In genomic region chr19:3047307-3048189, GRCh38 we compare ENCODE assay signal across 1 cellular context.
TF ChIP-seq lines count a peak whose summit lies in the region.

No MANE protein-coding gene starts in this region.

TF ChIP-seq in K562, 482 proteins besides CTCF, POLR2A, EP300 and RAD21 (continued from another document and continues in another):
- TF ChIP-seq, protein P1, sequence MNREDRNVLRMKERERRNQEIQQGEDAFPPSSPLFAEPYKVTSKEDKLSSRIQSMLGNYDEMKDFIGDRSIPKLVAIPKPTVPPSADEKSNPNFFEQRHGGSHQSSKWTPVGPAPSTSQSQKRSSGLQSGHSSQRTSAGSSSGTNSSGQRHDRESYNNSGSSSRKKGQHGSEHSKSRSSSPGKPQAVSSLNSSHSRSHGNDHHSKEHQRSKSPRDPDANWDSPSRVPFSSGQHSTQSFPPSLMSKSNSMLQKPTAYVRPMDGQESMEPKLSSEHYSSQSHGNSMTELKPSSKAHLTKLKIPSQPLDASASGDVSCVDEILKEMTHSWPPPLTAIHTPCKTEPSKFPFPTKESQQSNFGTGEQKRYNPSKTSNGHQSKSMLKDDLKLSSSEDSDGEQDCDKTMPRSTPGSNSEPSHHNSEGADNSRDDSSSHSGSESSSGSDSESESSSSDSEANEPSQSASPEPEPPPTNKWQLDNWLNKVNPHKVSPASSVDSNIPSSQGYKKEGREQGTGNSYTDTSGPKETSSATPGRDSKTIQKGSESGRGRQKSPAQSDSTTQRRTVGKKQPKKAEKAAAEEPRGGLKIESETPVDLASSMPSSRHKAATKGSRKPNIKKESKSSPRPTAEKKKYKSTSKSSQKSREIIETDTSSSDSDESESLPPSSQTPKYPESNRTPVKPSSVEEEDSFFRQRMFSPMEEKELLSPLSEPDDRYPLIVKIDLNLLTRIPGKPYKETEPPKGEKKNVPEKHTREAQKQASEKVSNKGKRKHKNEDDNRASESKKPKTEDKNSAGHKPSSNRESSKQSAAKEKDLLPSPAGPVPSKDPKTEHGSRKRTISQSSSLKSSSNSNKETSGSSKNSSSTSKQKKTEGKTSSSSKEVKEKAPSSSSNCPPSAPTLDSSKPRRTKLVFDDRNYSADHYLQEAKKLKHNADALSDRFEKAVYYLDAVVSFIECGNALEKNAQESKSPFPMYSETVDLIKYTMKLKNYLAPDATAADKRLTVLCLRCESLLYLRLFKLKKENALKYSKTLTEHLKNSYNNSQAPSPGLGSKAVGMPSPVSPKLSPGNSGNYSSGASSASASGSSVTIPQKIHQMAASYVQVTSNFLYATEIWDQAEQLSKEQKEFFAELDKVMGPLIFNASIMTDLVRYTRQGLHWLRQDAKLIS (CRISPR knock-in tag; IDR thresholded peaks at IDR 0.05) = no peak
- TF ChIP-seq ZNF830 (CRISPR knock-in tag; IDR thresholded peaks at IDR 0.05) (no peak), RFX1 (IDR thresholded peaks at IDR 0.05) (no peak), HMG20B (CRISPR knock-in tag; IDR thresholded peaks at IDR 0.05) (no peak), GATA2 (CRISPR knock-in tag; IDR thresholded peaks at IDR 0.05) (peak; percentile 77), CTBP1 (IDR thresholded peaks at IDR 0.05; ENCODE audit: borderline replicate concordance) (peak; percentile 29; the same call in 1 of the 2 replicates), NFRKB (IDR thresholded peaks at IDR 0.05; ENCODE audit: low read depth) (no peak), NCOA6 (IDR thresholded peaks at IDR 0.05) (no peak), TAL1 (IDR thresholded peaks at IDR 0.05) (peak; percentile 89), TCFL5 (CRISPR knock-in tag; conservative IDR thresholded peaks at IDR 0.05) (no peak), RBM39 (optimal IDR thresholded peaks at IDR 0.05; ENCODE audit: low read depth, low read length) (no peak), PTTG1 (tag; IDR thresholded peaks at IDR 0.05; ENCODE audit: low read depth) (no peak), YY1 (IDR thresholded peaks at IDR 0.05; ENCODE audit: borderline replicate concordance in 1 of 3, control insufficient read depth in 1 of 3, extremely low read depth in 1 of 3, insufficient read depth in 3 of 3, insufficient read length in 1 of 3, insufficient replicate concordance in 2 of 3, low read depth in 1 of 3, low read length in 2 of 3) (peak in 1 of 3 experiments; percentile 34), SRSF9 (IDR thresholded peaks at IDR 0.05; ENCODE audit: borderline replicate concordance, low read depth, low read length) (no peak), ELF1 (tag; IDR thresholded peaks at IDR 0.05) (no peak), TRIM24 (IDR thresholded peaks at IDR 0.05) (peak; percentile 51 to 79; a peak in 3 of 4 replicates), KLF16 (IDR thresholded peaks at IDR 0.05) (peak; percentile 72), BRF2 (IDR thresholded peaks at IDR 0.05; ENCODE audit: borderline replicate concordance, insufficient read depth, insufficient read length) (no peak), BRCA1 (IDR thresholded peaks at IDR 0.05) (no peak), BRCA1 (CRISPR knock-in tag; IDR thresholded peaks at IDR 0.05) (no peak), SIX5 (IDR thresholded peaks at IDR 0.05; ENCODE audit: borderline replicate concordance in 1 of 2, insufficient read depth in 1 of 2, low read depth in 1 of 2, low read length in 2 of 2) (no peak), DPF2 (IDR thresholded peaks at IDR 0.05) (peak; percentile 97), TAF15 (IDR thresholded peaks at IDR 0.05; ENCODE audit: low read depth, low read length) (no peak), NRF1 (conservative IDR thresholded peaks at IDR 0.05 in 1 of 2, IDR thresholded peaks at IDR 0.05 in 1 of 2) (peak; percentile 49 to 51; a peak in 2 of 4 replicates), NBN (IDR thresholded peaks at IDR 0.05; ENCODE audit: low read depth) (peak; percentile 93), POU5F1 (IDR thresholded peaks at IDR 0.05; ENCODE audit: borderline replicate concordance, low read depth, low read length, partially characterized antibody) (no peak), ATF4 (CRISPR knock-in tag; IDR thresholded peaks at IDR 0.05) (no peak), ZNF785 (CRISPR knock-in tag; IDR thresholded peaks at IDR 0.05) (no peak), ZNF133 (CRISPR knock-in tag; IDR thresholded peaks at IDR 0.05) (no peak), L3MBTL2 (IDR thresholded peaks at IDR 0.05) (peak; percentile 89), HEY1 (CRISPR knock-in tag; IDR thresholded peaks at IDR 0.05; ENCODE audit: borderline replicate concordance) (no peak), SUPT5H (IDR thresholded peaks at IDR 0.05) (peak; percentile 61), PHB2 (IDR thresholded peaks at IDR 0.05; ENCODE audit: low read depth) (no peak), ZFP30 (CRISPR knock-in tag; IDR thresholded peaks at IDR 0.05; ENCODE audit: borderline replicate concordance) (no peak), HDGF (IDR thresholded peaks at IDR 0.05) (no peak), ZNF184 (CRISPR knock-in tag; IDR thresholded peaks at IDR 0.05) (no peak), POLR2AphosphoS2 (IDR thresholded peaks at IDR 0.05; ENCODE audit: low read length) (no peak), KAT7 (CRISPR knock-in tag; IDR thresholded peaks at IDR 0.05; ENCODE audit: borderline replicate concordance) (no peak), ZFP1 (CRISPR knock-in tag; IDR thresholded peaks at IDR 0.05) (no peak), HSF4 (CRISPR knock-in tag; IDR thresholded peaks at IDR 0.05; ENCODE audit: borderline replicate concordance) (no peak), ZNF3 (CRISPR knock-in tag; IDR thresholded peaks at IDR 0.05) (no peak), ZNF717 (CRISPR knock-in tag; IDR thresholded peaks at IDR 0.05) (no peak), WHSC1 (IDR thresholded peaks at IDR 0.05; ENCODE audit: low read length) (no peak), CREB5 (CRISPR knock-in tag; IDR thresholded peaks at IDR 0.05) (no peak), RBM17 (IDR thresholded peaks at IDR 0.05; ENCODE audit: borderline replicate concordance, low read depth, low read length) (no peak), ZNF239 (CRISPR knock-in tag; IDR thresholded peaks at IDR 0.05) (no peak), ELF4 (CRISPR knock-in tag; IDR thresholded peaks at IDR 0.05) (no peak)
- TF ChIP-seq, protein P2, sequence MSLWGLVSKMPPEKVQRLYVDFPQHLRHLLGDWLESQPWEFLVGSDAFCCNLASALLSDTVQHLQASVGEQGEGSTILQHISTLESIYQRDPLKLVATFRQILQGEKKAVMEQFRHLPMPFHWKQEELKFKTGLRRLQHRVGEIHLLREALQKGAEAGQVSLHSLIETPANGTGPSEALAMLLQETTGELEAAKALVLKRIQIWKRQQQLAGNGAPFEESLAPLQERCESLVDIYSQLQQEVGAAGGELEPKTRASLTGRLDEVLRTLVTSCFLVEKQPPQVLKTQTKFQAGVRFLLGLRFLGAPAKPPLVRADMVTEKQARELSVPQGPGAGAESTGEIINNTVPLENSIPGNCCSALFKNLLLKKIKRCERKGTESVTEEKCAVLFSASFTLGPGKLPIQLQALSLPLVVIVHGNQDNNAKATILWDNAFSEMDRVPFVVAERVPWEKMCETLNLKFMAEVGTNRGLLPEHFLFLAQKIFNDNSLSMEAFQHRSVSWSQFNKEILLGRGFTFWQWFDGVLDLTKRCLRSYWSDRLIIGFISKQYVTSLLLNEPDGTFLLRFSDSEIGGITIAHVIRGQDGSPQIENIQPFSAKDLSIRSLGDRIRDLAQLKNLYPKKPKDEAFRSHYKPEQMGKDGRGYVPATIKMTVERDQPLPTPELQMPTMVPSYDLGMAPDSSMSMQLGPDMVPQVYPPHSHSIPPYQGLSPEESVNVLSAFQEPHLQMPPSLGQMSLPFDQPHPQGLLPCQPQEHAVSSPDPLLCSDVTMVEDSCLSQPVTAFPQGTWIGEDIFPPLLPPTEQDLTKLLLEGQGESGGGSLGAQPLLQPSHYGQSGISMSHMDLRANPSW (CRISPR knock-in tag; IDR thresholded peaks at IDR 0.05) = no peak
- TF ChIP-seq, protein P3, sequence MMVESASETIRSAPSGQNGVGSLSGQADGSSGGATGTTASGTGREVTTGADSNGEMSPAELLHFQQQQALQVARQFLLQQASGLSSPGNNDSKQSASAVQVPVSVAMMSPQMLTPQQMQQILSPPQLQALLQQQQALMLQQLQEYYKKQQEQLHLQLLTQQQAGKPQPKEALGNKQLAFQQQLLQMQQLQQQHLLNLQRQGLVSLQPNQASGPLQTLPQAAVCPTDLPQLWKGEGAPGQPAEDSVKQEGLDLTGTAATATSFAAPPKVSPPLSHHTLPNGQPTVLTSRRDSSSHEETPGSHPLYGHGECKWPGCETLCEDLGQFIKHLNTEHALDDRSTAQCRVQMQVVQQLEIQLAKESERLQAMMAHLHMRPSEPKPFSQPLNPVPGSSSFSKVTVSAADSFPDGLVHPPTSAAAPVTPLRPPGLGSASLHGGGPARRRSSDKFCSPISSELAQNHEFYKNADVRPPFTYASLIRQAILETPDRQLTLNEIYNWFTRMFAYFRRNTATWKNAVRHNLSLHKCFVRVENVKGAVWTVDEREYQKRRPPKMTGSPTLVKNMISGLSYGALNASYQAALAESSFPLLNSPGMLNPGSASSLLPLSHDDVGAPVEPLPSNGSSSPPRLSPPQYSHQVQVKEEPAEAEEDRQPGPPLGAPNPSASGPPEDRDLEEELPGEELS (CRISPR knock-in tag; IDR thresholded peaks at IDR 0.05; ENCODE audit: borderline replicate concordance) = no peak
- TF ChIP-seq, protein P4, sequence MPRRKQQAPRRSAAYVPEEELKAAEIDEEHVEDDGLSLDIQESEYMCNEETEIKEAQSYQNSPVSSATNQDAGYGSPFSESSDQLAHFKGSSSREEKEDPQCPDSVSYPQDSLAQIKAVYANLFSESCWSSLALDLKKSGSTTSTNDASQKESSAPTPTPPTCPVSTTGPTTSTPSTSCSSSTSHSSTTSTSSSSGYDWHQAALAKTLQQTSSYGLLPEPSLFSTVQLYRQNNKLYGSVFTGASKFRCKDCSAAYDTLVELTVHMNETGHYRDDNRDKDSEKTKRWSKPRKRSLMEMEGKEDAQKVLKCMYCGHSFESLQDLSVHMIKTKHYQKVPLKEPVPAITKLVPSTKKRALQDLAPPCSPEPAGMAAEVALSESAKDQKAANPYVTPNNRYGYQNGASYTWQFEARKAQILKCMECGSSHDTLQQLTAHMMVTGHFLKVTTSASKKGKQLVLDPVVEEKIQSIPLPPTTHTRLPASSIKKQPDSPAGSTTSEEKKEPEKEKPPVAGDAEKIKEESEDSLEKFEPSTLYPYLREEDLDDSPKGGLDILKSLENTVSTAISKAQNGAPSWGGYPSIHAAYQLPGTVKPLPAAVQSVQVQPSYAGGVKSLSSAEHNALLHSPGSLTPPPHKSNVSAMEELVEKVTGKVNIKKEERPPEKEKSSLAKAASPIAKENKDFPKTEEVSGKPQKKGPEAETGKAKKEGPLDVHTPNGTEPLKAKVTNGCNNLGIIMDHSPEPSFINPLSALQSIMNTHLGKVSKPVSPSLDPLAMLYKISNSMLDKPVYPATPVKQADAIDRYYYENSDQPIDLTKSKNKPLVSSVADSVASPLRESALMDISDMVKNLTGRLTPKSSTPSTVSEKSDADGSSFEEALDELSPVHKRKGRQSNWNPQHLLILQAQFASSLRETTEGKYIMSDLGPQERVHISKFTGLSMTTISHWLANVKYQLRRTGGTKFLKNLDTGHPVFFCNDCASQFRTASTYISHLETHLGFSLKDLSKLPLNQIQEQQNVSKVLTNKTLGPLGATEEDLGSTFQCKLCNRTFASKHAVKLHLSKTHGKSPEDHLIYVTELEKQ (CRISPR knock-in tag; IDR thresholded peaks at IDR 0.05) = no peak
- TF ChIP-seq, protein P5, sequence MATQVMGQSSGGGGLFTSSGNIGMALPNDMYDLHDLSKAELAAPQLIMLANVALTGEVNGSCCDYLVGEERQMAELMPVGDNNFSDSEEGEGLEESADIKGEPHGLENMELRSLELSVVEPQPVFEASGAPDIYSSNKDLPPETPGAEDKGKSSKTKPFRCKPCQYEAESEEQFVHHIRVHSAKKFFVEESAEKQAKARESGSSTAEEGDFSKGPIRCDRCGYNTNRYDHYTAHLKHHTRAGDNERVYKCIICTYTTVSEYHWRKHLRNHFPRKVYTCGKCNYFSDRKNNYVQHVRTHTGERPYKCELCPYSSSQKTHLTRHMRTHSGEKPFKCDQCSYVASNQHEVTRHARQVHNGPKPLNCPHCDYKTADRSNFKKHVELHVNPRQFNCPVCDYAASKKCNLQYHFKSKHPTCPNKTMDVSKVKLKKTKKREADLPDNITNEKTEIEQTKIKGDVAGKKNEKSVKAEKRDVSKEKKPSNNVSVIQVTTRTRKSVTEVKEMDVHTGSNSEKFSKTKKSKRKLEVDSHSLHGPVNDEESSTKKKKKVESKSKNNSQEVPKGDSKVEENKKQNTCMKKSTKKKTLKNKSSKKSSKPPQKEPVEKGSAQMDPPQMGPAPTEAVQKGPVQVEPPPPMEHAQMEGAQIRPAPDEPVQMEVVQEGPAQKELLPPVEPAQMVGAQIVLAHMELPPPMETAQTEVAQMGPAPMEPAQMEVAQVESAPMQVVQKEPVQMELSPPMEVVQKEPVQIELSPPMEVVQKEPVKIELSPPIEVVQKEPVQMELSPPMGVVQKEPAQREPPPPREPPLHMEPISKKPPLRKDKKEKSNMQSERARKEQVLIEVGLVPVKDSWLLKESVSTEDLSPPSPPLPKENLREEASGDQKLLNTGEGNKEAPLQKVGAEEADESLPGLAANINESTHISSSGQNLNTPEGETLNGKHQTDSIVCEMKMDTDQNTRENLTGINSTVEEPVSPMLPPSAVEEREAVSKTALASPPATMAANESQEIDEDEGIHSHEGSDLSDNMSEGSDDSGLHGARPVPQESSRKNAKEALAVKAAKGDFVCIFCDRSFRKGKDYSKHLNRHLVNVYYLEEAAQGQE (CRISPR knock-in tag; IDR thresholded peaks at IDR 0.05; ENCODE audit: low read depth) = no peak
